ENCODE assay signal across 9 cellular contexts in genomic region chr15:58627706-58628105, GRCh38.
DNase-seq lines count a peak whose midpoint lies in the region; ATAC-seq, FAIRE-seq and TF ChIP-seq lines count a peak whose summit lies in the region.
"Had no signal": no experiment of that assay in that cellular context is flagged by ENCODE, and none has a peak within 500 bp of the region (broad histone marks: within the 10 kb centered on the region; RNA-seq: fewer than 3 reads in every experiment).

No MANE protein-coding gene starts in this region.

- H3K4me3 Mint-ChIP-seq in activated CD8-positive, alpha-beta T cell treated with anti-CD3 and anti-CD28 coated beads for 36 hours: peak overlapping the region; percentile 66

- H3K4me2 ChIP-seq in skeletal muscle satellite cell (ENCODE audit: low read length): peak overlapping the region; percentile 78

- DNase-seq in GM19239 (ENCODE audit: insufficient read length, low spot score) (no peak), foreskin keratinocyte (no peak), AG08395 (ENCODE audit: low spot score) (no peak), activated gamma-delta T cell (lab: John Stamatoyannopoulos, UW) (no peak), T1000 (lab: John Stamatoyannopoulos, UW) (no peak), NCI-H1417 treated with DMSO at 0.1 percent for 48 hours (lab: John Stamatoyannopoulos, UW) (no peak)
- no peak for DNase-seq in activated CD8-positive, alpha-beta T cell treated with anti-CD3 and anti-CD28 coated beads for 36 hours
- DNase-seq: stimulated activated CD4-positive, alpha-beta T cell treated with anti-CD3 and anti-CD28 coated beads, Interleukin-4, amount 100 ng/mL, for 1 hour had no signal

- peak overlapping the region; percentile 76 for H3K9ac ChIP-seq in skeletal muscle satellite cell (ENCODE audit: low read depth, low read length)

- H3K4me1 ChIP-seq in foreskin keratinocyte: no peaks in the 10 kb centered on the region
- peaks cover 40% of the 10 kb centered on the region for H3K4me1 ChIP-seq in skeletal muscle satellite cell (ENCODE audit: control insufficient read depth, insufficient read depth, low read length)

- intact Hi-C loops in activated CD8-positive, alpha-beta T cell treated with anti-CD3 and anti-CD28 coated beads for 36 hours (cut with micrococcal nuclease): no loop called here

- TF ChIP-seq CTCF in activated CD8-positive, alpha-beta T cell treated with anti-CD3 and anti-CD28 coated beads for 36 hours (IDR thresholded peaks at IDR 0.05): no peak
- no peak for TF ChIP-seq CTCF in foreskin keratinocyte (conservative IDR thresholded peaks at IDR 0.05)

- POLR2A ChIA-PET in activated CD8-positive, alpha-beta T cell treated with anti-CD3 and anti-CD28 coated beads for 36 hours (lab: Charles Lee): interaction anchor here (0.6 kb wide), 1 partner anchor 377 kb away, joined by 3 read pairs; no protein-coding TSS in a partner anchor

- H3K36me3 Mint-ChIP-seq in activated CD8-positive, alpha-beta T cell treated with anti-CD3 and anti-CD28 coated beads for 36 hours (ENCODE audit: low read depth): peaks cover 53% of the 10 kb centered on the region

- peak overlapping the region; percentile 92 for H3K27ac Mint-ChIP-seq in activated CD8-positive, alpha-beta T cell treated with anti-CD3 and anti-CD28 coated beads for 36 hours

- ATAC-seq in activated CD8-positive, alpha-beta T cell treated with anti-CD3 and anti-CD28 coated beads for 36 hours: no peak
- ATAC-seq in foreskin keratinocyte: no peak

- H3K4me1 Mint-ChIP-seq in activated CD8-positive, alpha-beta T cell treated with anti-CD3 and anti-CD28 coated beads for 36 hours (ENCODE audit: low read depth): peaks cover 50% of the 10 kb centered on the region

- no peaks in the 10 kb centered on the region for H3K27me3 Mint-ChIP-seq in activated CD8-positive, alpha-beta T cell treated with anti-CD3 and anti-CD28 coated beads for 36 hours

- H3K27ac ChIP-seq in foreskin keratinocyte: peak overlapping the region; percentile 11

- CTCF ChIA-PET in activated CD8-positive, alpha-beta T cell treated with anti-CD3 and anti-CD28 coated beads for 36 hours (lab: Charles Lee): no interaction called here

- no peaks in the 10 kb centered on the region for H3K27me3 ChIP-seq in foreskin keratinocyte
- no peaks in the 10 kb centered on the region for H3K27me3 ChIP-seq in skeletal muscle satellite cell (ENCODE audit: control insufficient read depth, insufficient read depth, low read length)

- peaks cover 1% of the 10 kb centered on the region for H3K9me3 Mint-ChIP-seq in activated CD8-positive, alpha-beta T cell treated with anti-CD3 and anti-CD28 coated beads for 36 hours

- no peaks in the 10 kb centered on the region for H3K9me3 ChIP-seq in skeletal muscle satellite cell (replicated peaks; ENCODE audit: low read length)

- peak; percentile 21 for FAIRE-seq in GM19239 (lab: Jason Lieb, UNC)

- no peak overlapping the region for H3K4me3 ChIP-seq in skeletal muscle satellite cell (ENCODE audit: low read length)

- peaks cover 17% of the 10 kb centered on the region for H3K36me3 ChIP-seq in skeletal muscle satellite cell (ENCODE audit: insufficient read depth, low read length)
